Comparison of ENCODE assay signal across 1 cellular context in the genomic region with DNA sequence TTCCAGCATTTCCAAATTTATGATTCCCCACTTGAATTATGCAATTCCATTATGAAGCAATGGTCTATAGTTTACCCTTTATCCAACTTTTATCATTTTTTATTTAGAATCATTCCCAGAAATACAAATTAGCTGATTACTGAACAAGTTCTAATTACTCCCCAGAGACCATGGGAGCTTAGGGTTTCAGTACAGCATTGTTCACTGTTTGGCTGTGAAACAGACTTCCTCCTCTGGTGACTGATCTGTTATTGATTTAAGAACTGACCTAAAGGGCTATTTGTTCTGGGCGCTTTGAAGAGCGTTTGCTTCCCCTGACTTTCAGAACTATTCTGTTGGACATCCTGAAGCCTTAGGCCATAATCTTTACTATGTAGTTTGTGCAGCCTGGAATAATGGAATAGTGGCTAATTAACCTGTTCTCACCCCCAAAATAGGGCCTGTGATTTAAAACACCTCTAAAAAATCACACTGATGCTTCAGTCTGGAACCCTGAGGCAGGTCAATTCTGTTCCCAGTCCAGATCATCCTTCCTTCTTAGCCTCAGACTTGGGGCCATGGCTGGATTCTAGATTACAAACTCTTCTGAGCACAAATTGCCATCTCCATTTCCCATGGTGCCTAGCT.
A peak's percentile ranks its signal among the peaks of the same experiment; 100 is the strongest.
TF ChIP-seq lines count a peak whose summit lies in the region.

No MANE protein-coding gene starts in this region.

TF ChIP-seq in HepG2, 621 proteins besides CTCF, POLR2A, EP300 and RAD21 (continued from another document and continues in another):
- TF ChIP-seq, protein P1, sequence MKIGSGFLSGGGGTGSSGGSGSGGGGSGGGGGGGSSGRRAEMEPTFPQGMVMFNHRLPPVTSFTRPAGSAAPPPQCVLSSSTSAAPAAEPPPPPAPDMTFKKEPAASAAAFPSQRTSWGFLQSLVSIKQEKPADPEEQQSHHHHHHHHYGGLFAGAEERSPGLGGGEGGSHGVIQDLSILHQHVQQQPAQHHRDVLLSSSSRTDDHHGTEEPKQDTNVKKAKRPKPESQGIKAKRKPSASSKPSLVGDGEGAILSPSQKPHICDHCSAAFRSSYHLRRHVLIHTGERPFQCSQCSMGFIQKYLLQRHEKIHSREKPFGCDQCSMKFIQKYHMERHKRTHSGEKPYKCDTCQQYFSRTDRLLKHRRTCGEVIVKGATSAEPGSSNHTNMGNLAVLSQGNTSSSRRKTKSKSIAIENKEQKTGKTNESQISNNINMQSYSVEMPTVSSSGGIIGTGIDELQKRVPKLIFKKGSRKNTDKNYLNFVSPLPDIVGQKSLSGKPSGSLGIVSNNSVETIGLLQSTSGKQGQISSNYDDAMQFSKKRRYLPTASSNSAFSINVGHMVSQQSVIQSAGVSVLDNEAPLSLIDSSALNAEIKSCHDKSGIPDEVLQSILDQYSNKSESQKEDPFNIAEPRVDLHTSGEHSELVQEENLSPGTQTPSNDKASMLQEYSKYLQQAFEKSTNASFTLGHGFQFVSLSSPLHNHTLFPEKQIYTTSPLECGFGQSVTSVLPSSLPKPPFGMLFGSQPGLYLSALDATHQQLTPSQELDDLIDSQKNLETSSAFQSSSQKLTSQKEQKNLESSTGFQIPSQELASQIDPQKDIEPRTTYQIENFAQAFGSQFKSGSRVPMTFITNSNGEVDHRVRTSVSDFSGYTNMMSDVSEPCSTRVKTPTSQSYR (CRISPR knock-in tag; IDR thresholded peaks at IDR 0.05; ENCODE audit: borderline replicate concordance), result no peak; the same call in 1 of the 2 replicates
- TF ChIP-seq CCAR2 (optimal IDR thresholded peaks at IDR 0.05; ENCODE audit: low read depth, low read length) (no peak), HDAC2 (CRISPR knock-in tag; IDR thresholded peaks at IDR 0.05) (peak; percentile 82), ZNF383 (CRISPR knock-in tag; IDR thresholded peaks at IDR 0.05; ENCODE audit: borderline replicate concordance) (no peak), HNF4A (CRISPR knock-in tag; IDR thresholded peaks at IDR 0.05) (peak; percentile 66), ZNF350 (CRISPR knock-in tag; IDR thresholded peaks at IDR 0.05; ENCODE audit: borderline replicate concordance, low read depth) (no peak), PCBP1 (IDR thresholded peaks at IDR 0.05; ENCODE audit: borderline replicate concordance, low read depth, low read length) (no peak), HNRNPK (IDR thresholded peaks at IDR 0.05; ENCODE audit: low read depth, low read length, poor library complexity, severe bottlenecking) (no peak), ZNF460 (CRISPR knock-in tag; IDR thresholded peaks at IDR 0.05; ENCODE audit: borderline replicate concordance) (no peak), JARID2 (CRISPR knock-in tag; IDR thresholded peaks at IDR 0.05; ENCODE audit: insufficient replicate concordance) (no peak), KDM1A (CRISPR knock-in tag; IDR thresholded peaks at IDR 0.05) (no peak), RCOR2 (CRISPR knock-in tag; IDR thresholded peaks at IDR 0.05) (0 out of 2 replicates have a peak, but pooled peaks have one; percentile 65), MAFG (CRISPR knock-in tag; IDR thresholded peaks at IDR 0.05) (no peak), GATA4 (IDR thresholded peaks at IDR 0.05; ENCODE audit: borderline replicate concordance, low read depth) (peak; percentile 40; the same call in 1 of the 2 replicates), MEIS1 (CRISPR knock-in tag; IDR thresholded peaks at IDR 0.05; ENCODE audit: borderline replicate concordance) (no peak), NCOA1 (CRISPR knock-in tag; IDR thresholded peaks at IDR 0.05) (no peak), NFIC (IDR thresholded peaks at IDR 0.05; ENCODE audit: low read length) (peak; percentile 50; the same call in 1 of the 2 replicates), HDAC6 (IDR thresholded peaks at IDR 0.05; ENCODE audit: low read depth, low read length) (no peak), FOXJ3 (CRISPR knock-in tag; IDR thresholded peaks at IDR 0.05; ENCODE audit: borderline replicate concordance) (peak; percentile 73; the same call in 1 of the 2 replicates), ZBTB20 (CRISPR knock-in tag; IDR thresholded peaks at IDR 0.05; ENCODE audit: borderline replicate concordance, low read depth) (no peak), SMARCE1 (IDR thresholded peaks at IDR 0.05; ENCODE audit: borderline replicate concordance) (no peak), NRL (CRISPR knock-in tag; IDR thresholded peaks at IDR 0.05; ENCODE audit: borderline replicate concordance) (no peak), MATR3 (CRISPR knock-in tag; IDR thresholded peaks at IDR 0.05) (no peak), CBX5 (CRISPR knock-in tag; IDR thresholded peaks at IDR 0.05; ENCODE audit: borderline replicate concordance) (no peak), ZKSCAN1 (IDR thresholded peaks at IDR 0.05; ENCODE audit: low read length) (no peak), ZNF441 (CRISPR knock-in tag; IDR thresholded peaks at IDR 0.05; ENCODE audit: borderline replicate concordance) (no peak), BORCS8-MEF2B (CRISPR knock-in tag; IDR thresholded peaks at IDR 0.05) (no peak), ZNF816 (CRISPR knock-in tag; IDR thresholded peaks at IDR 0.05; ENCODE audit: borderline replicate concordance) (no peak), FLYWCH1 (CRISPR knock-in tag; IDR thresholded peaks at IDR 0.05) (no peak), ZNF224 (CRISPR knock-in tag; IDR thresholded peaks at IDR 0.05) (no peak), LCORL (IDR thresholded peaks at IDR 0.05) (no peak), LCORL (CRISPR knock-in tag; IDR thresholded peaks at IDR 0.05) (peak; percentile 70), ZNF282 (IDR thresholded peaks at IDR 0.05; ENCODE audit: partially characterized antibody) (no peak)
- TF ChIP-seq, protein P2, sequence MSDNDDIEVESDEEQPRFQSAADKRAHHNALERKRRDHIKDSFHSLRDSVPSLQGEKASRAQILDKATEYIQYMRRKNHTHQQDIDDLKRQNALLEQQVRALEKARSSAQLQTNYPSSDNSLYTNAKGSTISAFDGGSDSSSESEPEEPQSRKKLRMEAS (IDR thresholded peaks at IDR 0.05), result 0 out of 2 replicates have a peak, but pooled peaks have one; percentile 16
- TF ChIP-seq, protein P3, sequence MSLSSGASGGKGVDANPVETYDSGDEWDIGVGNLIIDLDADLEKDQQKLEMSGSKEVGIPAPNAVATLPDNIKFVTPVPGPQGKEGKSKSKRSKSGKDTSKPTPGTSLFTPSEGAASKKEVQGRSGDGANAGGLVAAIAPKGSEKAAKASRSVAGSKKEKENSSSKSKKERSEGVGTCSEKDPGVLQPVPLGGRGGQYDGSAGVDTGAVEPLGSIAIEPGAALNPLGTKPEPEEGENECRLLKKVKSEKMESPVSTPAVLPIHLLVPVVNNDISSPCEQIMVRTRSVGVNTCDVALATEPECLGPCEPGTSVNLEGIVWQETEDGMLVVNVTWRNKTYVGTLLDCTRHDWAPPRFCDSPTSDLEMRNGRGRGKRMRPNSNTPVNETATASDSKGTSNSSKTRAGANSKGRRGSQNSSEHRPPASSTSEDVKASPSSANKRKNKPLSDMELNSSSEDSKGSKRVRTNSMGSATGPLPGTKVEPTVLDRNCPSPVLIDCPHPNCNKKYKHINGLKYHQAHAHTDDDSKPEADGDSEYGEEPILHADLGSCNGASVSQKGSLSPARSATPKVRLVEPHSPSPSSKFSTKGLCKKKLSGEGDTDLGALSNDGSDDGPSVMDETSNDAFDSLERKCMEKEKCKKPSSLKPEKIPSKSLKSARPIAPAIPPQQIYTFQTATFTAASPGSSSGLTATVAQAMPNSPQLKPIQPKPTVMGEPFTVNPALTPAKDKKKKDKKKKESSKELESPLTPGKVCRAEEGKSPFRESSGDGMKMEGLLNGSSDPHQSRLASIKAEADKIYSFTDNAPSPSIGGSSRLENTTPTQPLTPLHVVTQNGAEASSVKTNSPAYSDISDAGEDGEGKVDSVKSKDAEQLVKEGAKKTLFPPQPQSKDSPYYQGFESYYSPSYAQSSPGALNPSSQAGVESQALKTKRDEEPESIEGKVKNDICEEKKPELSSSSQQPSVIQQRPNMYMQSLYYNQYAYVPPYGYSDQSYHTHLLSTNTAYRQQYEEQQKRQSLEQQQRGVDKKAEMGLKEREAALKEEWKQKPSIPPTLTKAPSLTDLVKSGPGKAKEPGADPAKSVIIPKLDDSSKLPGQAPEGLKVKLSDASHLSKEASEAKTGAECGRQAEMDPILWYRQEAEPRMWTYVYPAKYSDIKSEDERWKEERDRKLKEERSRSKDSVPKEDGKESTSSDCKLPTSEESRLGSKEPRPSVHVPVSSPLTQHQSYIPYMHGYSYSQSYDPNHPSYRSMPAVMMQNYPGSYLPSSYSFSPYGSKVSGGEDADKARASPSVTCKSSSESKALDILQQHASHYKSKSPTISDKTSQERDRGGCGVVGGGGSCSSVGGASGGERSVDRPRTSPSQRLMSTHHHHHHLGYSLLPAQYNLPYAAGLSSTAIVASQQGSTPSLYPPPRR (CRISPR knock-in tag; IDR thresholded peaks at IDR 0.05; ENCODE audit: borderline replicate concordance), result peak; percentile 58; the same call in 1 of the 2 replicates
- TF ChIP-seq, protein P4, sequence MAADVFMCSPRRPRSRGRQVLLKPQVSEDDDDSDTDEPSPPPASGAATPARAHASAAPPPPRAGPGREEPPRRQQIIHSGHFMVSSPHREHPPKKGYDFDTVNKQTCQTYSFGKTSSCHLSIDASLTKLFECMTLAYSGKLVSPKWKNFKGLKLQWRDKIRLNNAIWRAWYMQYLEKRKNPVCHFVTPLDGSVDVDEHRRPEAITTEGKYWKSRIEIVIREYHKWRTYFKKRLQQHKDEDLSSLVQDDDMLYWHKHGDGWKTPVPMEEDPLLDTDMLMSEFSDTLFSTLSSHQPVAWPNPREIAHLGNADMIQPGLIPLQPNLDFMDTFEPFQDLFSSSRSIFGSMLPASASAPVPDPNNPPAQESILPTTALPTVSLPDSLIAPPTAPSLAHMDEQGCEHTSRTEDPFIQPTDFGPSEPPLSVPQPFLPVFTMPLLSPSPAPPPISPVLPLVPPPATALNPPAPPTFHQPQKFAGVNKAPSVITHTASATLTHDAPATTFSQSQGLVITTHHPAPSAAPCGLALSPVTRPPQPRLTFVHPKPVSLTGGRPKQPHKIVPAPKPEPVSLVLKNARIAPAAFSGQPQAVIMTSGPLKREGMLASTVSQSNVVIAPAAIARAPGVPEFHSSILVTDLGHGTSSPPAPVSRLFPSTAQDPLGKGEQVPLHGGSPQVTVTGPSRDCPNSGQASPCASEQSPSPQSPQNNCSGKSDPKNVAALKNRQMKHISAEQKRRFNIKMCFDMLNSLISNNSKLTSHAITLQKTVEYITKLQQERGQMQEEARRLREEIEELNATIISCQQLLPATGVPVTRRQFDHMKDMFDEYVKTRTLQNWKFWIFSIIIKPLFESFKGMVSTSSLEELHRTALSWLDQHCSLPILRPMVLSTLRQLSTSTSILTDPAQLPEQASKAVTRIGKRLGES (CRISPR knock-in tag; IDR thresholded peaks at IDR 0.05; ENCODE audit: borderline replicate concordance), result no peak
- TF ChIP-seq, protein P5, sequence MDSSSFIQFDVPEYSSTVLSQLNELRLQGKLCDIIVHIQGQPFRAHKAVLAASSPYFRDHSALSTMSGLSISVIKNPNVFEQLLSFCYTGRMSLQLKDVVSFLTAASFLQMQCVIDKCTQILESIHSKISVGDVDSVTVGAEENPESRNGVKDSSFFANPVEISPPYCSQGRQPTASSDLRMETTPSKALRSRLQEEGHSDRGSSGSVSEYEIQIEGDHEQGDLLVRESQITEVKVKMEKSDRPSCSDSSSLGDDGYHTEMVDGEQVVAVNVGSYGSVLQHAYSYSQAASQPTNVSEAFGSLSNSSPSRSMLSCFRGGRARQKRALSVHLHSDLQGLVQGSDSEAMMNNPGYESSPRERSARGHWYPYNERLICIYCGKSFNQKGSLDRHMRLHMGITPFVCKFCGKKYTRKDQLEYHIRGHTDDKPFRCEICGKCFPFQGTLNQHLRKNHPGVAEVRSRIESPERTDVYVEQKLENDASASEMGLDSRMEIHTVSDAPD (CRISPR knock-in tag; IDR thresholded peaks at IDR 0.05), result no peak
- TF ChIP-seq, protein P6, sequence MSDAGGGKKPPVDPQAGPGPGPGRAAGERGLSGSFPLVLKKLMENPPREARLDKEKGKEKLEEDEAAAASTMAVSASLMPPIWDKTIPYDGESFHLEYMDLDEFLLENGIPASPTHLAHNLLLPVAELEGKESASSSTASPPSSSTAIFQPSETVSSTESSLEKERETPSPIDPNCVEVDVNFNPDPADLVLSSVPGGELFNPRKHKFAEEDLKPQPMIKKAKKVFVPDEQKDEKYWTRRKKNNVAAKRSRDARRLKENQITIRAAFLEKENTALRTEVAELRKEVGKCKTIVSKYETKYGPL (CRISPR knock-in tag; IDR thresholded peaks at IDR 0.05), result no peak
- TF ChIP-seq, protein P7, sequence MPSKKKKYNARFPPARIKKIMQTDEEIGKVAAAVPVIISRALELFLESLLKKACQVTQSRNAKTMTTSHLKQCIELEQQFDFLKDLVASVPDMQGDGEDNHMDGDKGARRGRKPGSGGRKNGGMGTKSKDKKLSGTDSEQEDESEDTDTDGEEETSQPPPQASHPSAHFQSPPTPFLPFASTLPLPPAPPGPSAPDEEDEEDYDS (CRISPR knock-in tag; IDR thresholded peaks at IDR 0.05), result peak; percentile 57
- TF ChIP-seq, protein P8, sequence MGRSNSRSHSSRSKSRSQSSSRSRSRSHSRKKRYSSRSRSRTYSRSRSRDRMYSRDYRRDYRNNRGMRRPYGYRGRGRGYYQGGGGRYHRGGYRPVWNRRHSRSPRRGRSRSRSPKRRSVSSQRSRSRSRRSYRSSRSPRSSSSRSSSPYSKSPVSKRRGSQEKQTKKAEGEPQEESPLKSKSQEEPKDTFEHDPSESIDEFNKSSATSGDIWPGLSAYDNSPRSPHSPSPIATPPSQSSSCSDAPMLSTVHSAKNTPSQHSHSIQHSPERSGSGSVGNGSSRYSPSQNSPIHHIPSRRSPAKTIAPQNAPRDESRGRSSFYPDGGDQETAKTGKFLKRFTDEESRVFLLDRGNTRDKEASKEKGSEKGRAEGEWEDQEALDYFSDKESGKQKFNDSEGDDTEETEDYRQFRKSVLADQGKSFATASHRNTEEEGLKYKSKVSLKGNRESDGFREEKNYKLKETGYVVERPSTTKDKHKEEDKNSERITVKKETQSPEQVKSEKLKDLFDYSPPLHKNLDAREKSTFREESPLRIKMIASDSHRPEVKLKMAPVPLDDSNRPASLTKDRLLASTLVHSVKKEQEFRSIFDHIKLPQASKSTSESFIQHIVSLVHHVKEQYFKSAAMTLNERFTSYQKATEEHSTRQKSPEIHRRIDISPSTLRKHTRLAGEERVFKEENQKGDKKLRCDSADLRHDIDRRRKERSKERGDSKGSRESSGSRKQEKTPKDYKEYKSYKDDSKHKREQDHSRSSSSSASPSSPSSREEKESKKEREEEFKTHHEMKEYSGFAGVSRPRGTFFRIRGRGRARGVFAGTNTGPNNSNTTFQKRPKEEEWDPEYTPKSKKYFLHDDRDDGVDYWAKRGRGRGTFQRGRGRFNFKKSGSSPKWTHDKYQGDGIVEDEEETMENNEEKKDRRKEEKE (IDR thresholded peaks at IDR 0.05), result no peak
- TF ChIP-seq, protein P9, sequence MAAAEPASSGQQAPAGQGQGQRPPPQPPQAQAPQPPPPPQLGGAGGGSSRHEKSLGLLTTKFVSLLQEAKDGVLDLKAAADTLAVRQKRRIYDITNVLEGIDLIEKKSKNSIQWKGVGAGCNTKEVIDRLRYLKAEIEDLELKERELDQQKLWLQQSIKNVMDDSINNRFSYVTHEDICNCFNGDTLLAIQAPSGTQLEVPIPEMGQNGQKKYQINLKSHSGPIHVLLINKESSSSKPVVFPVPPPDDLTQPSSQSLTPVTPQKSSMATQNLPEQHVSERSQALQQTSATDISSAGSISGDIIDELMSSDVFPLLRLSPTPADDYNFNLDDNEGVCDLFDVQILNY (CRISPR knock-in tag; conservative IDR thresholded peaks at IDR 0.05), result no peak
